ENCODE assay signal across 13 cellular contexts in genomic region chr21:33377221-33377620, GRCh38. TPM values are rescaled to one million over a fixed set of nuclear protein-coding genes. Genes with fewer than 3 reads are reported as not detected.
DNase-seq lines count a peak whose midpoint lies in the region; ATAC-seq and TF ChIP-seq lines count a peak whose summit lies in the region.
"Had no signal": no experiment of that assay in that cellular context is flagged by ENCODE, and none has a peak within 500 bp of the region (broad histone marks: within the 10 kb centered on the region; RNA-seq: fewer than 3 reads in every experiment).

No MANE protein-coding gene starts in this region.

- H3K4me3 Mint-ChIP-seq in CD14-positive monocyte (no peak overlapping the region), endodermal cell (no peak overlapping the region)
- H3K4me3 Mint-ChIP-seq in stimulated activated memory B cell treated with anti-CD40 and anti-IgM and Interleukin-4, amounts not matched to agents 10 μg/mL and 1 μg/mL and 100 μg/mL, for 72 hours, result no peak overlapping the region
- H3K4me3 Mint-ChIP-seq: CD8-positive, alpha-beta T cell had no signal

- H3K27ac ChIP-seq in OCI-LY1 (ENCODE audit: low read depth, low read length, poor library complexity, severe bottlenecking) (peak overlapping the region; percentile 84), endodermal cell (ENCODE audit: low read depth, low read length) (no peak overlapping the region)

- H3K36me3 Mint-ChIP-seq in CD14-positive monocyte, result peaks cover 5 to 7% of the 10 kb centered on the region in 2 donors
- no peaks in the 10 kb centered on the region for H3K36me3 Mint-ChIP-seq in stimulated activated memory B cell treated with anti-CD40 and anti-IgM and Interleukin-4, amounts not matched to agents 10 μg/mL and 1 μg/mL and 100 μg/mL, for 72 hours
- no peaks in the 10 kb centered on the region for H3K36me3 Mint-ChIP-seq in endodermal cell (ENCODE audit: low read depth)
- H3K36me3 Mint-ChIP-seq: CD8-positive, alpha-beta T cell had no signal

- no peak overlapping the region for H3K4me3 ChIP-seq in OCI-LY1 (ENCODE audit: low read depth, low read length, poor library complexity, severe bottlenecking)
- no peak overlapping the region for H3K4me3 ChIP-seq in endodermal cell (ENCODE audit: low read length)
- H3K4me3 ChIP-seq: HAP-1 had no signal

- H3K27me3 ChIP-seq in OCI-LY1 (ENCODE audit: insufficient read depth, low read length), result no peaks in the 10 kb centered on the region
- no peaks in the 10 kb centered on the region for H3K27me3 ChIP-seq in endodermal cell (ENCODE audit: control insufficient read depth, insufficient read depth, low read length, poor library complexity, severe bottlenecking)

- H4K20me1 ChIP-seq in OCI-LY1 (ENCODE audit: insufficient read depth, low read length), result no peaks in the 10 kb centered on the region

- H3K4me1 Mint-ChIP-seq in CD14-positive monocyte (peaks cover 78% of the 10 kb centered on the region), endodermal cell (no peaks in the 10 kb centered on the region)
- H3K4me1 Mint-ChIP-seq in stimulated activated memory B cell treated with anti-CD40 and anti-IgM and Interleukin-4, amounts not matched to agents 10 μg/mL and 1 μg/mL and 100 μg/mL, for 72 hours, result peaks cover 75% of the 10 kb centered on the region

- H3F3A ChIP-seq in OCI-LY1 (ENCODE audit: insufficient read depth, low read length), result no peaks in the 10 kb centered on the region

- no peak for ATAC-seq in stimulated activated memory B cell treated with anti-CD40 and anti-IgM and Interleukin-4, amounts not matched to agents 10 μg/mL and 1 μg/mL and 100 μg/mL, for 72 hours
- ATAC-seq: CD8-positive, alpha-beta T cell had no signal

- H3K9me3 ChIP-seq in OCI-LY1 (ENCODE audit: low read length) (no peaks in the 10 kb centered on the region), endodermal cell (ENCODE audit: control insufficient read depth, low read length) (no peaks in the 10 kb centered on the region)
- H3K9me3 ChIP-seq: HAP-1 had no signal

- H3K9ac ChIP-seq in OCI-LY1 (ENCODE audit: low read length) (peak overlapping the region; percentile 47), endodermal cell (ENCODE audit: extremely low read depth, low read length, poor library complexity, severe bottlenecking) (no peak overlapping the region)

- H3K9me3 Mint-ChIP-seq in CD14-positive monocyte (no peaks in the 10 kb centered on the region), endodermal cell (no peaks in the 10 kb centered on the region)
- no peaks in the 10 kb centered on the region for H3K9me3 Mint-ChIP-seq in stimulated activated memory B cell treated with anti-CD40 and anti-IgM and Interleukin-4, amounts not matched to agents 10 μg/mL and 1 μg/mL and 100 μg/mL, for 72 hours
- H3K9me3 Mint-ChIP-seq: CD8-positive, alpha-beta T cell had no signal

- no peaks in the 10 kb centered on the region for H3K79me2 ChIP-seq in OCI-LY1 (ENCODE audit: insufficient read depth, low read length)

- 88% methylated on average over 3 of the region's 3 CpGs; no CpG with 5 or more reads in 1 of the 2 experiments for WGBS in endodermal cell (ENCODE audit: insufficient coverage in 1 of 2, insufficient read length in 1 of 2), 2 experiments

- H3K4me1 ChIP-seq in OCI-LY1 (ENCODE audit: insufficient read depth, low read length, severe bottlenecking) (peaks cover 77% of the 10 kb centered on the region), endodermal cell (ENCODE audit: control insufficient read depth, insufficient read depth, low read length) (no peaks in the 10 kb centered on the region)
- H3K4me1 ChIP-seq: HAP-1 had no signal

- H3K27me3 Mint-ChIP-seq in CD14-positive monocyte (ENCODE audit: low read depth in 3 of 3), result no peaks in the 10 kb centered on the region
- H3K27me3 Mint-ChIP-seq in stimulated activated memory B cell treated with anti-CD40 and anti-IgM and Interleukin-4, amounts not matched to agents 10 μg/mL and 1 μg/mL and 100 μg/mL, for 72 hours, result no peaks in the 10 kb centered on the region
- no peaks in the 10 kb centered on the region for H3K27me3 Mint-ChIP-seq in endodermal cell (ENCODE audit: insufficient read depth)

- H3K9me2 ChIP-seq in OCI-LY1 (ENCODE audit: low read depth, low read length), result no peaks in the 10 kb centered on the region

- H2AFZ ChIP-seq in OCI-LY1 (ENCODE audit: low read length), result no peak overlapping the region

- no peaks in the 10 kb centered on the region for H3K36me3 ChIP-seq in OCI-LY1 (ENCODE audit: insufficient read depth, low read length)
- no peaks in the 10 kb centered on the region for H3K36me3 ChIP-seq in endodermal cell (ENCODE audit: control insufficient read depth, insufficient read depth, low read length)
- H3K36me3 ChIP-seq: HAP-1 had no signal

- peak overlapping the region; percentile 48 for H3K4me2 ChIP-seq in OCI-LY1 (ENCODE audit: low read length)

- DNase-seq in CD14-positive monocyte (ENCODE audit: low spot score), result no peak
- DNase-seq in medulla oblongata (ENCODE audit: extremely low spot score), result peak; percentile 40
- DNase-seq in endodermal cell, result no peak
- no peak for DNase-seq in activated CD4-positive, alpha-beta T cell treated with anti-CD3 and anti-CD28 coated beads for 1 hour
- DNase-seq in HCEC 1CT, result no peak
- DNase-seq: CD8-positive, alpha-beta T cell; NCI-H1417; NCI-H187 treated with DMSO at 0.1 percent for 48 hours; NCI-H446 treated with DMSO at 0.1 percent for 48 hours; NK-92 treated with Interleukin-12 subunit alpha and Interleukin-12 subunit beta, amount 100 ng/mL, for 24 hours had no signal

- intact Hi-C loops in CD14-positive monocyte (cut with micrococcal nuclease), result no loop called here

- no peak for TF ChIP-seq CTCF in CD14-positive monocyte (IDR thresholded peaks at IDR 0.05)
- TF ChIP-seq CTCF in OCI-LY1 (IDR thresholded peaks at IDR 0.05; ENCODE audit: low read length), result no peak
- no peak for TF ChIP-seq CTCF in endodermal cell (conservative IDR thresholded peaks at IDR 0.05)

- H3K27ac Mint-ChIP-seq in CD14-positive monocyte (peak overlapping the region in 5 of 7 donors; percentile 38 to 83 (median 53)), endodermal cell (no peak overlapping the region)
- H3K27ac Mint-ChIP-seq in stimulated activated memory B cell treated with anti-CD40 and anti-IgM and Interleukin-4, amounts not matched to agents 10 μg/mL and 1 μg/mL and 100 μg/mL, for 72 hours, result peak overlapping the region; percentile 22
- H3K27ac Mint-ChIP-seq: CD8-positive, alpha-beta T cell had no signal

RNA-seq across cellular contexts. Expression of gene IFNGR2, which starts 26.0 kb away (rescaled TPM):
- 100 to 1,000 TPM; 204 to 324 TPM for polyA plus RNA-seq in CD14-positive monocyte
- 10 to 100 TPM; 41.9 to 55.1 TPM for total RNA-seq in endodermal cell
- 51.0 TPM for polyA plus RNA-seq in endodermal cell (2013, experiment 1 of 2)
- polyA plus RNA-seq in endodermal cell (2013, experiment 2 of 2), result 49.7 TPM

RNA-seq across cellular contexts. Expression of gene IFNAR1, which starts 52.5 kb away (rescaled TPM):
- polyA plus RNA-seq in CD14-positive monocyte, result 10 to 100 TPM; 56.2 to 95.3 TPM
- total RNA-seq in endodermal cell, result 10 to 100 TPM; 11.7 to 16.9 TPM
- 20.8 TPM for polyA plus RNA-seq in endodermal cell (2013, experiment 1 of 2)
- polyA plus RNA-seq in endodermal cell (2013, experiment 2 of 2), result 18.7 TPM
